Comparison of ENCODE assay signal across 8 cellular contexts in the genomic region with DNA sequence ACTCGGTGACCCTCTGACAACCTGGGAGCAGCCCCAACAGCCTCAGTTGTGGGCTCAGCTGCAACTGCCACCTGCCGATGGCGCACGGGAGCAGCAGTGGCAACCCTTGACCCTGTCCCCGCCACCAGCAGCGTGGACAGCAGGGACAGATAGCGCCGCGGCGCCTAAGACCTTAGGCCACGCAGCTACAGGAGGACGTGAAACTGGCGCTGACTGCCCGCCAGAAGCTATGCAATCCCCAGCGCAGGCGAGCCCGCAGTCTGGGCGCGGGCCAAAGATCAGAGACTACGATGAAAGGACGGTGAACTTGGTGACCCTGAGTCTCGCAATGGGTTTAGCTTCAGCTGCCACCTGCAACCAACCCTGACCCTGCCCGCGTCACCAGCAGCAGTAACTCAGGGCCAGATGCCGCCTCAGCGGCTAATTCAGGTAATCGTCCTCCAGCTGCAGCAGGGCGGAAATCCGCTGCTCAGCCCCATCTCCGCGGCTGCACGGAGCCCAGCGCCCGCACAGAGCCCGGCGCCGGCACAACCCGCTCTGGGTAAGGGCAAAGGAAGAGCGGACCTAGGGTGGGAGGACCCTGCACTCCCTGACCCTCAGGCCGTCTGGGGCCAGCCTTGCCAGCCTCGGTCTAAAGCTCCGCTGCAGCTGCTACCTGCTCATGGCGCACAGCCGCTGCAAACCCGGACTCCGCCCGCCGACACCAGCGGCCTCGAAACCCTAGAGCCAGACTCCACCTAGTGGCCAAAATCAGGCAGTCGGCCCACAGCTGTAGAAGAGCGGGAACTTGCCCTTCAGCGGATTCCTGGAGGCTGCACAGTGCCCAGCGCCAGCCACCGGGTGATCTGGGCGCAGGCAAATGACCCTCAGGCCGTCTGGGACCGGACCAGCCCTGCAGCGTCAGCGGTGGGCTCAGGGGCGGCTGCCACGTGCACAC.
DNase-seq lines count a peak whose midpoint lies in the region; ATAC-seq and TF ChIP-seq lines count a peak whose summit lies in the region.
"Not testable (repeated sequence)": the region's sequence is repeated elsewhere in the genome, so short reads cannot be mapped to it uniquely, and the experiment has no call there.

No MANE protein-coding gene starts in this region.

- 15 to 16% methylated on average over 34 to 53 of the region's 62 CpGs for WGBS in lung, 2 donors

- not testable (repeated sequence) for H3K4me1 Mint-ChIP-seq in CD8-positive, alpha-beta memory T cell; effector memory CD8-positive, alpha-beta T cell (ENCODE audit: low read depth in 2 of 2); stimulated activated naive CD8-positive, alpha-beta T cell treated with anti-CD3 and anti-CD28 coated beads, Interleukin-15, amount 100 ng/mL, for 72 hours

- DNase-seq in CD8-positive, alpha-beta memory T cell = peak; percentile 40 to 79 (median 54)
- peak; percentile 23 for DNase-seq in NAMALWA (ENCODE audit: low spot score)
- peak; percentile 69 for DNase-seq in activated CD4-positive, CD25-positive, alpha-beta regulatory T cell treated with anti-CD3 and anti-CD28 coated beads, Interleukin-2, amount 50 U/mL, for 72 hours
- peak; percentile 52 for DNase-seq in activated T-helper 9 cell treated with anti-CD3 and anti-CD28 coated beads, Interleukin-2, amount 50 U/mL, for 16 hours (ENCODE audit: low read depth)
- DNase-seq in effector memory CD8-positive, alpha-beta T cell = peak; percentile 58 to 67 (median 65)
- DNase-seq in lung (ENCODE audit: low spot score) = peak; percentile 54
- DNase-seq in stimulated activated CD4-positive, alpha-beta T cell treated with anti-CD3 and anti-CD28 coated beads, Interleukin-1b, Interleukin-23, amount 100 ng/mL, for 4 hours (ENCODE audit: low read depth in 2 of 2) = peak; percentile 53 to 61
- peak; percentile 78 to 80 for DNase-seq in stimulated activated naive CD8-positive, alpha-beta T cell treated with anti-CD3 and anti-CD28 coated beads, Interleukin-15, amount 100 ng/mL, for 72 hours

- TF ChIP-seq CTCF in lung (IDR thresholded peaks at IDR 0.05; ENCODE audit: control extremely low read depth, extremely low read depth) = peak; percentile 17

- not testable (repeated sequence) for H3K4me3 ChIP-seq in CD8-positive, alpha-beta memory T cell (ENCODE audit: low read length); lung

- POLR2A ChIA-PET in CD8-positive, alpha-beta memory T cell (lab: Charles Lee) = not testable (repeated sequence)

- not testable (repeated sequence) for H3K9me3 Mint-ChIP-seq in CD8-positive, alpha-beta memory T cell; effector memory CD8-positive, alpha-beta T cell; stimulated activated naive CD8-positive, alpha-beta T cell treated with anti-CD3 and anti-CD28 coated beads, Interleukin-15, amount 100 ng/mL, for 72 hours

- not testable (repeated sequence) for H3K36me3 ChIP-seq in CD8-positive, alpha-beta memory T cell (ENCODE audit: insufficient read depth, low read length); lung (ENCODE audit: control insufficient read depth in 2 of 2, insufficient read depth in 2 of 2, low read length in 2 of 2)

- peak overlapping the region; percentile 38 to 90 (median 71) for H3K4me3 Mint-ChIP-seq in CD8-positive, alpha-beta memory T cell
- H3K4me3 Mint-ChIP-seq in effector memory CD8-positive, alpha-beta T cell = peak overlapping the region; percentile 61 to 72
- peak overlapping the region; percentile 71 to 83 for H3K4me3 Mint-ChIP-seq in stimulated activated naive CD8-positive, alpha-beta T cell treated with anti-CD3 and anti-CD28 coated beads, Interleukin-15, amount 100 ng/mL, for 72 hours

- H3K27ac ChIP-seq in CD8-positive, alpha-beta memory T cell (ENCODE audit: low read depth, low read length); lung (ENCODE audit: low read depth in 1 of 2, low read length in 1 of 2): not testable (repeated sequence)

- H3K27ac Mint-ChIP-seq in CD8-positive, alpha-beta memory T cell = peak overlapping the region in 1 of 8 donors; percentile 43
- H3K27ac Mint-ChIP-seq in effector memory CD8-positive, alpha-beta T cell; stimulated activated naive CD8-positive, alpha-beta T cell treated with anti-CD3 and anti-CD28 coated beads, Interleukin-15, amount 100 ng/mL, for 72 hours: not testable (repeated sequence)

- not testable (repeated sequence) for H3K4me1 ChIP-seq in CD8-positive, alpha-beta memory T cell (ENCODE audit: insufficient read depth, low read length); lung (ENCODE audit: control insufficient read depth in 2 of 2, insufficient read depth in 2 of 2, low read length in 2 of 2)

- H3K9me3 ChIP-seq in CD8-positive, alpha-beta memory T cell (ENCODE audit: low read length); lung (ENCODE audit: control insufficient read depth in 2 of 2, insufficient read depth in 1 of 2, low read length in 1 of 2): not testable (repeated sequence)

- CTCF ChIA-PET in CD8-positive, alpha-beta memory T cell (lab: Charles Lee) = not testable (repeated sequence)

- H3K27me3 ChIP-seq in CD8-positive, alpha-beta memory T cell (ENCODE audit: insufficient read depth, low read length, poor library complexity, severe bottlenecking); lung (ENCODE audit: control insufficient read depth, insufficient read depth): not testable (repeated sequence)

- H3K36me3 Mint-ChIP-seq in CD8-positive, alpha-beta memory T cell; effector memory CD8-positive, alpha-beta T cell (ENCODE audit: insufficient read depth): not testable (repeated sequence)

- ATAC-seq in effector memory CD8-positive, alpha-beta T cell (replicated peaks) = peak; percentile 31
- ATAC-seq in lung (ENCODE audit: insufficient read depth, low FRiP score); stimulated activated naive CD8-positive, alpha-beta T cell treated with anti-CD3 and anti-CD28 coated beads, Interleukin-15, amount 100 ng/mL, for 72 hours: not testable (repeated sequence)

- not testable (repeated sequence) for H3K27me3 Mint-ChIP-seq in CD8-positive, alpha-beta memory T cell; effector memory CD8-positive, alpha-beta T cell; stimulated activated naive CD8-positive, alpha-beta T cell treated with anti-CD3 and anti-CD28 coated beads, Interleukin-15, amount 100 ng/mL, for 72 hours

Comparison
In these comparisons a context has a peak if more than half of its experiments do, and no peak if none do; other contexts are left out.
1. DNase-seq: peak in every context shown above with its lines; median percentile 79 in stimulated activated naive CD8-positive, alpha-beta T cell treated with anti-CD3 and anti-CD28 coated beads, Interleukin-15, amount 100 ng/mL, for 72 hours; 69 in activated CD4-positive, CD25-positive, alpha-beta regulatory T cell treated with anti-CD3 and anti-CD28 coated beads, Interleukin-2, amount 50 U/mL, for 72 hours; 65 in effector memory CD8-positive, alpha-beta T cell; 57 in stimulated activated CD4-positive, alpha-beta T cell treated with anti-CD3 and anti-CD28 coated beads, Interleukin-1b, Interleukin-23, amount 100 ng/mL, for 4 hours; 54 in CD8-positive, alpha-beta memory T cell; 54 in lung; 52 in activated T-helper 9 cell treated with anti-CD3 and anti-CD28 coated beads, Interleukin-2, amount 50 U/mL, for 16 hours; 23 in NAMALWA.